In genomic region chr1:237640011-237640671, GRCh38 we compare ENCODE assay signal across 31 cellular contexts.
"Had no signal": no experiment of that assay in that cellular context is flagged by ENCODE, and none has a peak within 500 bp of the region (broad histone marks: within the 10 kb centered on the region; RNA-seq: fewer than 3 reads in every experiment).

No MANE protein-coding gene starts in this region.

- H3K4me3 ChIP-seq: body of pancreas, breast epithelium, MG63, PC-9, SJCRH30, SK-N-MC had no signal

- ATAC-seq: activated CD8-positive, alpha-beta T cell treated with anti-CD3 and anti-CD28 coated beads for 36 hours; activated T-cell treated with anti-CD3 and anti-CD28 coated beads, Interleukin-2, amount 50 U/mL, for 72 hours; activated T-helper 17 cell treated with anti-CD3 and anti-CD28 coated beads, Interleukin-2, amount 50 U/mL, for 72 hours; body of pancreas had no signal

- H3K4me1 Mint-ChIP-seq: activated CD4-positive, alpha-beta T cell treated with anti-CD3 and anti-CD28 coated beads, Interleukin-2, amount 10 ng/mL, durations not matched to agents 24 days and 14 days; activated naive CD4-positive, alpha-beta T cell treated with anti-CD3 and anti-CD28 coated beads, Interleukin-2, amount 50 U/mL, for 24 hours; activated naive CD8-positive, alpha-beta T cell treated with anti-CD3 and anti-CD28 coated beads, Interleukin-2, amount 10 ng/mL, durations not matched to agents 7 days and 5 days; activated T-helper 17 cell treated with anti-CD3 and anti-CD28 coated beads, Interleukin-2, amount 50 U/mL, for 72 hours; IgD-negative memory B cell had no signal

- H3K36me3 ChIP-seq: breast epithelium, MG63, SJCRH30 had no signal

- H3K9me3 Mint-ChIP-seq: activated CD4-positive, alpha-beta T cell treated with anti-CD3 and anti-CD28 coated beads, Interleukin-2, amount 10 ng/mL, durations not matched to agents 24 days and 14 days; activated naive CD4-positive, alpha-beta T cell treated with anti-CD3 and anti-CD28 coated beads, Interleukin-2, amount 50 U/mL, for 24 hours; T-helper 2 cell treated with Interferon-gamma antibody and Interleukin-4, amounts not matched to agents 5 μg/mL and 100 μg/mL, for 36 hours had no signal

- H3K4me3 Mint-ChIP-seq: activated CD4-positive, alpha-beta T cell treated with anti-CD3 and anti-CD28 coated beads, Interleukin-2, amount 10 ng/mL, durations not matched to agents 24 days and 14 days; activated CD8-positive, alpha-beta T cell treated with anti-CD3 and anti-CD28 coated beads for 36 hours; activated naive CD4-positive, alpha-beta T cell treated with anti-CD3 and anti-CD28 coated beads, Interleukin-2, amount 50 U/mL, for 24 hours; activated naive CD8-positive, alpha-beta T cell treated with anti-CD3 and anti-CD28 coated beads, Interleukin-2, amount 10 ng/mL, durations not matched to agents 7 days and 5 days; activated T-cell treated with anti-CD3 and anti-CD28 coated beads, Interleukin-2, amount 50 U/mL, for 72 hours; activated T-helper 17 cell treated with anti-CD3 and anti-CD28 coated beads, Interleukin-2, amount 50 U/mL, for 72 hours; IgD-negative memory B cell; T-helper 1 cell treated with Interleukin-12 subunit alpha and Interleukin-12 subunit beta and Interleukin-4 antibody, amounts not matched to agents 30 μg/mL and 1 μg/mL, for 36 hours; T-helper 2 cell treated with Interferon-gamma antibody and Interleukin-4, amounts not matched to agents 5 μg/mL and 100 μg/mL, for 36 hours had no signal

- H3K27ac Mint-ChIP-seq: activated CD4-positive, alpha-beta T cell treated with anti-CD3 and anti-CD28 coated beads, Interleukin-2, amount 10 ng/mL, durations not matched to agents 24 days and 14 days; activated CD8-positive, alpha-beta T cell treated with anti-CD3 and anti-CD28 coated beads for 36 hours; activated naive CD4-positive, alpha-beta T cell treated with anti-CD3 and anti-CD28 coated beads, Interleukin-2, amount 50 U/mL, for 24 hours; activated naive CD8-positive, alpha-beta T cell treated with anti-CD3 and anti-CD28 coated beads, Interleukin-2, amount 10 ng/mL, durations not matched to agents 7 days and 5 days; activated T-cell treated with anti-CD3 and anti-CD28 coated beads, Interleukin-2, amount 50 U/mL, for 72 hours; activated T-helper 17 cell treated with anti-CD3 and anti-CD28 coated beads, Interleukin-2, amount 50 U/mL, for 72 hours; IgD-negative memory B cell; T-helper 1 cell treated with Interleukin-12 subunit alpha and Interleukin-12 subunit beta and Interleukin-4 antibody, amounts not matched to agents 30 μg/mL and 1 μg/mL, for 36 hours; T-helper 2 cell treated with Interferon-gamma antibody and Interleukin-4, amounts not matched to agents 5 μg/mL and 100 μg/mL, for 36 hours had no signal

- H3K27me3 ChIP-seq: body of pancreas, breast epithelium, MG63, SJCRH30 had no signal

- H3K36me3 Mint-ChIP-seq: activated naive CD4-positive, alpha-beta T cell treated with anti-CD3 and anti-CD28 coated beads, Interleukin-2, amount 50 U/mL, for 24 hours; activated naive CD8-positive, alpha-beta T cell treated with anti-CD3 and anti-CD28 coated beads, Interleukin-2, amount 10 ng/mL, durations not matched to agents 7 days and 5 days; IgD-negative memory B cell had no signal

- H3K27ac ChIP-seq: body of pancreas, breast epithelium, PC-9, RWPE1, SJCRH30, SK-N-MC had no signal

- H3K27me3 Mint-ChIP-seq: activated CD4-positive, alpha-beta T cell treated with anti-CD3 and anti-CD28 coated beads, Interleukin-2, amount 10 ng/mL, durations not matched to agents 24 days and 14 days; activated CD8-positive, alpha-beta T cell treated with anti-CD3 and anti-CD28 coated beads for 36 hours; activated naive CD4-positive, alpha-beta T cell treated with anti-CD3 and anti-CD28 coated beads, Interleukin-2, amount 50 U/mL, for 24 hours; activated naive CD8-positive, alpha-beta T cell treated with anti-CD3 and anti-CD28 coated beads, Interleukin-2, amount 10 ng/mL, durations not matched to agents 7 days and 5 days; activated T-helper 17 cell treated with anti-CD3 and anti-CD28 coated beads, Interleukin-2, amount 50 U/mL, for 72 hours; IgD-negative memory B cell had no signal

- H3K9me3 ChIP-seq: body of pancreas, breast epithelium, MG63, SJCRH30 had no signal

- H3K4me1 ChIP-seq: body of pancreas, breast epithelium, SJCRH30 had no signal

- DNase-seq: activated CD4-positive, alpha-beta T cell treated with anti-CD3 and anti-CD28 coated beads, Interleukin-2, amount 10 ng/mL, durations not matched to agents 24 days and 14 days; activated CD4-positive, alpha-beta T cell treated with anti-CD3 and anti-CD28 coated beads, Interleukin-2, amount 50 U/mL, for 4 hours; activated CD8-positive, alpha-beta T cell treated with anti-CD3 and anti-CD28 coated beads for 36 hours; activated gamma-delta T cell; activated naive CD4-positive, alpha-beta T cell treated with Interleukin-2 at 50 U/mL for 16 hours; activated naive CD8-positive, alpha-beta T cell treated with anti-CD3 and anti-CD28 coated beads, Interleukin-2, amount 10 ng/mL, durations not matched to agents 7 days and 5 days; activated T-cell treated with anti-CD3 and anti-CD28 coated beads, Interleukin-2, amount 50 U/mL, for 1 hour; activated T-cell treated with anti-CD3 and anti-CD28 coated beads, Interleukin-2, amount 50 U/mL, for 72 hours; amygdala; body of pancreas; central memory CD4-positive, alpha-beta T cell; Karpas-422; KBM-7; MG63; NCI-H1048; NCI-H1436 treated with DMSO at 0.1 percent for 48 hours; NCI-H1694 treated with DMSO at 0.1 percent for 48 hours; NCI-H2029; NCI-H345; NCI-H524 treated with DMSO at 0.1 percent for 48 hours; PC-9; SHP77; SJCRH30 had no signal
